ENCODE assay signal across 8 cellular contexts in the genomic region with DNA sequence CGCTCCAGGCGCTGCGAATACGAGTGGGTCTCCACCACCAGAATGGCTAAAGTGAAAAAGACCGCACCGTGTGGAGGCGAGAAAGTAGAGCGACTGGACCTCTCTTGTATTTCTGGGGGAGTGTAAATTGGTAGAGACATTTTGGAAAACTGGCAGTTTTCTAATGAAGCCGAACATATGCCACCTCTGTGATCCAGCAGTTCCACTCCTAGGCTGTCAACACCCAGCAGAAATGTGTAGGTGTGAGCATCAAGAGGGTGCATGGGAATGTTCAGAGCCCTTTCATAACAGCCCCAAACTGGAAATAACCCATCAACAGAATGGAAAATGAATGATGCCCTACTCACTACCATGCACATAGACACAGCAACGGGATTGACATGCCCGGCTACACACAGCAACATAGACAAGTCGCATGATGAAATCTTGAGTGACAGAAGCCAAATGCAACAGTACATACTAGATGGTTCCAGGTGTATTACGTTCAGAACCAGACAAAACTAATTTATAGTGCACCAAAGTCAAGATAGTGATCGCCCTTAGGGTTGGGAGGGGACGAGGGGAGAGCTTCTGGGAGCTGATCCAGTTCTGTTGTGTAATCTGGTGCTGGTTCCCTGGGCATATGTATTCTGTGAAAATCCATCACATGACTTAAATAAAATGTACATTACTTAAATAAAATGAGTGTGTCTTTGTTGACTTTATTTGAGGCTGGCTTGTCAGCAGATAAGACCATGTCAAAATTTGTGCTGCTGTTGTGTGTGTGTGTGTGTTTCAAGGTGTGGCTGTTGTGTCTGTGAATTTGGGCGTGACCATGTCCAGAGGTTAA. TPM values are rescaled to one million over a fixed set of nuclear protein-coding genes. Genes with fewer than 3 reads are reported as not detected.
DNase-seq lines count a peak whose midpoint lies in the region; ATAC-seq and TF ChIP-seq lines count a peak whose summit lies in the region.

No MANE protein-coding gene starts in this region.

- H3K4me1 ChIP-seq in BE2C: peaks cover 7% of the 10 kb centered on the region; the same call in 1 of the 2 replicates
- H3K4me1 ChIP-seq in Loucy (ENCODE audit: insufficient read depth, low read length, poor library complexity, severe bottlenecking): peaks cover 27% of the 10 kb centered on the region
- peaks cover 9% of the 10 kb centered on the region for H3K4me1 ChIP-seq in colonic mucosa

- no peaks in the 10 kb centered on the region; the same call in 1 of the 2 replicates for H3K36me3 ChIP-seq in BE2C
- H3K36me3 ChIP-seq in Loucy (ENCODE audit: insufficient read depth, low read length): no peaks in the 10 kb centered on the region
- no peaks in the 10 kb centered on the region for H3K36me3 ChIP-seq in colonic mucosa

- no peaks in the 10 kb centered on the region for H3K9me3 ChIP-seq in BE2C
- no peaks in the 10 kb centered on the region for H3K9me3 ChIP-seq in Loucy (ENCODE audit: insufficient read depth, low read depth, low read length)
- H3K9me3 ChIP-seq in colonic mucosa: no peaks in the 10 kb centered on the region

- H2AFZ ChIP-seq in Loucy (ENCODE audit: low read length): peak overlapping the region; percentile 74

- H3K79me2 ChIP-seq in Loucy (ENCODE audit: insufficient read depth, low read length): peaks cover 13% of the 10 kb centered on the region

- H3K27me3 Mint-ChIP-seq in natural killer cell treated with Interleukin-12 subunit alpha and Interleukin-12 subunit beta and Interleukin-15 and Interleukin-18, amount 100 ng/mL, for 72 hours: no peaks in the 10 kb centered on the region

- in situ Hi-C loops in KBM-7 (cut with MboI; ENCODE audit: low pct_unique_long_range_greater_than_20kb, low sequenced_read_pairs): no loop called here

- peak overlapping the region; percentile 55 for H3K4me2 ChIP-seq in Loucy (ENCODE audit: low read depth, low read length, poor library complexity, severe bottlenecking)

- peaks cover 15% of the 10 kb centered on the region; the same call in 1 of the 2 replicates for H3F3A ChIP-seq in Loucy (ENCODE audit: low read depth)

- no peak for TF ChIP-seq CTCF in BE2C (IDR thresholded peaks at IDR 0.05; ENCODE audit: low read depth, low read length)
- no peak for TF ChIP-seq CTCF in Loucy (conservative IDR thresholded peaks at IDR 0.05; ENCODE audit: low read length)
- TF ChIP-seq CTCF in colonic mucosa (IDR thresholded peaks at IDR 0.05): no peak
- TF ChIP-seq CTCF in GM10248 (IDR thresholded peaks at IDR 0.05; ENCODE audit: control extremely low read depth, extremely low read depth, low read depth, missing control alignments): no peak

- H3K4me3 Mint-ChIP-seq in natural killer cell treated with Interleukin-12 subunit alpha and Interleukin-12 subunit beta and Interleukin-15 and Interleukin-18, amount 100 ng/mL, for 72 hours: peak overlapping the region; percentile 60

- ATAC-seq in natural killer cell treated with Interleukin-12 subunit alpha and Interleukin-12 subunit beta and Interleukin-15 and Interleukin-18, amount 100 ng/mL, for 72 hours: no peak

- DNase-seq in BE2C (no peak), colonic mucosa (no peak), NOMO-1 treated with DMSO at 0.1 percent for 48 hours (lab: John Stamatoyannopoulos, UW; ENCODE audit: unreplicated experiment) (no peak), CD1c-positive myeloid dendritic cell (ENCODE audit: extremely low spot score) (no peak), KBM-7 (no peak), GM10248 (ENCODE audit: extremely low spot score) (no peak)
- DNase-seq in natural killer cell treated with Interleukin-12 subunit alpha and Interleukin-12 subunit beta and Interleukin-15 and Interleukin-18, amount 100 ng/mL, for 72 hours (ENCODE audit: low spot score): no peak

- no peaks in the 10 kb centered on the region for H3K9me3 Mint-ChIP-seq in natural killer cell treated with Interleukin-12 subunit alpha and Interleukin-12 subunit beta and Interleukin-15 and Interleukin-18, amount 100 ng/mL, for 72 hours

- intact Hi-C loops in colonic mucosa (cut with DNase I): no loop called here

- POLR2A ChIA-PET in GM10248 (lab: Yijun Ruan, JAX): no interaction called here

- H3K36me3 Mint-ChIP-seq in natural killer cell treated with Interleukin-12 subunit alpha and Interleukin-12 subunit beta and Interleukin-15 and Interleukin-18, amount 100 ng/mL, for 72 hours: no peaks in the 10 kb centered on the region

- H3K4me1 Mint-ChIP-seq in natural killer cell treated with Interleukin-12 subunit alpha and Interleukin-12 subunit beta and Interleukin-15 and Interleukin-18, amount 100 ng/mL, for 72 hours (ENCODE audit: low read depth in 2 of 2): peaks cover 34 to 38% of the 10 kb centered on the region in 2 donors

- H3K9ac ChIP-seq in Loucy (ENCODE audit: low read depth, low read length, poor library complexity, severe bottlenecking) (peak overlapping the region; percentile 40), colonic mucosa (ENCODE audit: low read depth in 2 of 2, low read length in 2 of 2) (peak overlapping the region; percentile 57 to 70)

- CTCF ChIA-PET in GM10248 (lab: Yijun Ruan, JAX): no interaction called here

- H4K20me1 ChIP-seq in Loucy (ENCODE audit: insufficient read depth, low read length, poor library complexity, severe bottlenecking): peaks cover 6% of the 10 kb centered on the region

- peak overlapping the region; percentile 45 for H3K4me3 ChIP-seq in BE2C (ENCODE audit: low read depth, low read length)
- H3K4me3 ChIP-seq in Loucy (ENCODE audit: low read length, poor library complexity, severe bottlenecking): peak overlapping the region; percentile 99
- H3K4me3 ChIP-seq in colonic mucosa: peak overlapping the region; percentile 28

- H3K27me3 ChIP-seq in BE2C: no peaks in the 10 kb centered on the region
- no peaks in the 10 kb centered on the region for H3K27me3 ChIP-seq in Loucy (ENCODE audit: insufficient read depth, low read length, poor library complexity, severe bottlenecking)
- no peaks in the 10 kb centered on the region for H3K27me3 ChIP-seq in colonic mucosa

- peak overlapping the region; percentile 68 to 77 for H3K27ac Mint-ChIP-seq in natural killer cell treated with Interleukin-12 subunit alpha and Interleukin-12 subunit beta and Interleukin-15 and Interleukin-18, amount 100 ng/mL, for 72 hours

- peak overlapping the region; percentile 81 for H3K27ac ChIP-seq in colonic mucosa

- H3K9me2 ChIP-seq in Loucy (replicated peaks; ENCODE audit: low read depth, low read length): no peaks in the 10 kb centered on the region

RNA-seq across cellular contexts. Expression of a gene that starts 0.9 kb away (rescaled TPM):
- polyA plus RNA-seq in BE2C (2012; ENCODE audit: insufficient read depth, insufficient read length, low read depth): 26.3 TPM
- 10 to 100 TPM; 19.9 to 34.5 TPM for total RNA-seq in colonic mucosa
- total RNA-seq in natural killer cell treated with Interleukin-12 subunit alpha and Interleukin-12 subunit beta and Interleukin-15 and Interleukin-18, amount 100 ng/mL, for 72 hours: 10 to 100 TPM; 35.3 to 65.0 TPM

RNA-seq across cellular contexts. Expression of a gene that starts 1.7 kb away (rescaled TPM):
- polyA plus RNA-seq in BE2C (2012; ENCODE audit: insufficient read depth, insufficient read length, low read depth): 0.36 TPM
- total RNA-seq in colonic mucosa: 1 to 10 TPM in 1 of 2 donors, under 1 TPM in 1; 0.72 to 1.6 TPM
- under 1 TPM; 0.17 to 0.36 TPM for total RNA-seq in natural killer cell treated with Interleukin-12 subunit alpha and Interleukin-12 subunit beta and Interleukin-15 and Interleukin-18, amount 100 ng/mL, for 72 hours

RNA-seq across cellular contexts. Expression of a gene that starts 28.6 kb away (rescaled TPM):
- polyA plus RNA-seq in BE2C (2012; ENCODE audit: insufficient read depth, insufficient read length, low read depth): 33.4 TPM
- total RNA-seq in colonic mucosa: 10 to 100 TPM; 21.9 to 44.8 TPM
- total RNA-seq in natural killer cell treated with Interleukin-12 subunit alpha and Interleukin-12 subunit beta and Interleukin-15 and Interleukin-18, amount 100 ng/mL, for 72 hours: 10 to 100 TPM; 22.8 to 42.0 TPM

RNA-seq across cellular contexts. Expression of a gene that starts 54.1 kb away (rescaled TPM):
- polyA plus RNA-seq in BE2C (2012; ENCODE audit: insufficient read depth, insufficient read length, low read depth): 3.1 TPM
- 10 to 100 TPM; 14.3 to 22.1 TPM for total RNA-seq in colonic mucosa
- total RNA-seq in natural killer cell treated with Interleukin-12 subunit alpha and Interleukin-12 subunit beta and Interleukin-15 and Interleukin-18, amount 100 ng/mL, for 72 hours: 10 to 100 TPM in 1 of 2 donors, 1 to 10 TPM in 1; 7.4 to 16.8 TPM

Comparison
In these comparisons a context has a peak if more than half of its experiments do, and no peak if none do; other contexts are left out.
1. H3K4me3 ChIP-seq: peak in every context shown above with its lines; median percentile 99 in Loucy; 45 in BE2C; 28 in colonic mucosa.